ENCODE assay signal across 1 cellular context in the genomic region with DNA sequence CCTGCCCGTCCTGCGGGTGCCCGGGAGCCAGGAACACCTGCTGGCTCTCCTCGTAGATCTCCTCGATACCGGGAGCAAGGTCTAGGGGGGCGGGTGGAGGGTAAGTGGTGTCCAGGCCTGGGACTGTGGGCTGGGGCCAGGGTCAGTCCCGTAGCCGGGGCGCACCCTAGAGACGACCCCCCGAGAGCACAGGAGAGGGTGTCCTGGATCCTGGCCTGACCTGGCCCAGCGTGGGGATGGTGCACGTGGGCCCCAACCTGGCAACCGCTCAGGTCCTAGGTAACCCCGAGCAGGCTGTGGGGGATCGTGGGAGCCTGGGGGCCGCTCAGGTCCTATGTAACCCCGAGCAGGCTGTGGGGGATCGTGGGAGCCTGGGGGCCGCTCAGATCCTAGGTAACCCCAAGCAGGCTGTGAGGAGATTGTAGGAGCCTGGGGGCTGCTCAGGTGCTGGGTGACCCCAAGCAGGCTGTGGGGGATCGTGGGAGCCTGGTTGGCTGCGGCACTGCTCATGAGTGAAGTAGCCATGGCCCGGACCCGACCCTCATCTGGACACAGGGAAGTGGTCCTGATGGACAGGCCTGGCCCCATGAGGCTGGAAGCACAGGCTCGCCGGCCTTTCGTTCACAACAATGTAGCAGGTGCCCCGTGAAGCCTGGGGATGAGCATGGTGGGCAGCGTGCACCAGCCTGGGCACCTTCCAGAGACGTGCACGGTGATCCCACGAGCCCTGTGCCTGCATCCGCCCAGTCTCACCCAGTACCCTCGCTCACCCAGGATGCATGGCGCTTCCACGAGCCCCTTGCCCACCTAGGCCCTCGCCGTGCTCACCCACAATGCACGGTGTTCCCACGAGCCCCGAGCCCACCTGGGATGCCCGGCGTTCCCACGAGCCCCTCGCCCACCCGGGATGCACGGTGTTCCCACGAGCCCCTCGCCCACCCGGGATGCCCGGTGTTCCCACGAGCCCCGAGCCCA.
TF ChIP-seq lines count a peak whose summit lies in the region.

No MANE protein-coding gene starts in this region.

TF ChIP-seq in H1, 55 proteins besides CTCF, POLR2A, EP300 and RAD21:
- no peak for TF ChIP-seq MAFK (IDR thresholded peaks at IDR 0.05; ENCODE audit: low read depth, low read length)
- no peak for TF ChIP-seq RNF2 (IDR thresholded peaks at IDR 0.05; ENCODE audit: borderline replicate concordance, low read depth, low read length, missing control alignments, poor library complexity, severe bottlenecking)
- TF ChIP-seq CEBPB (IDR thresholded peaks at IDR 0.05; ENCODE audit: low read depth, low read length), result no peak
- TF ChIP-seq SP2 (IDR thresholded peaks at IDR 0.05; ENCODE audit: low read length), result no peak
- TF ChIP-seq EGR1 (IDR thresholded peaks at IDR 0.05; ENCODE audit: borderline replicate concordance, low read depth, low read length), result no peak
- TF ChIP-seq TAF7 (optimal IDR thresholded peaks at IDR 0.05; ENCODE audit: borderline replicate concordance, low read depth, low read length), result no peak
- no peak for TF ChIP-seq CHD2 (IDR thresholded peaks at IDR 0.05; ENCODE audit: low read length)
- TF ChIP-seq KDM4A (IDR thresholded peaks at IDR 0.05; ENCODE audit: low read depth, low read length, severe bottlenecking), result no peak
- TF ChIP-seq HDAC2 (IDR thresholded peaks at IDR 0.05; ENCODE audit: borderline replicate concordance in 1 of 2, low read depth in 2 of 2, low read length in 2 of 2), result no peak
- TF ChIP-seq RFX5 (IDR thresholded peaks at IDR 0.05; ENCODE audit: borderline replicate concordance, low read depth, low read length), result no peak
- no peak for TF ChIP-seq SAP30 (IDR thresholded peaks at IDR 0.05; ENCODE audit: insufficient read depth, insufficient replicate concordance, low read length)
- no peak for TF ChIP-seq SUZ12 (IDR thresholded peaks at IDR 0.05; ENCODE audit: low read length)
- no peak for TF ChIP-seq SP1 (IDR thresholded peaks at IDR 0.05; ENCODE audit: low read depth, low read length)
- no peak for TF ChIP-seq TCF12 (IDR thresholded peaks at IDR 0.05; ENCODE audit: low read depth, low read length)
- no peak for TF ChIP-seq KDM5A (IDR thresholded peaks at IDR 0.05; ENCODE audit: low read length)
- TF ChIP-seq BACH1 (IDR thresholded peaks at IDR 0.05; ENCODE audit: low read length), result no peak
- TF ChIP-seq JUN (IDR thresholded peaks at IDR 0.05; ENCODE audit: low read depth, low read length), result no peak
- TF ChIP-seq SIX5 (IDR thresholded peaks at IDR 0.05; ENCODE audit: low read depth, low read length), result no peak
- TF ChIP-seq CTBP2 (IDR thresholded peaks at IDR 0.05; ENCODE audit: borderline replicate concordance, insufficient read depth, insufficient read length, low read length), result no peak
